In the genomic region with DNA sequence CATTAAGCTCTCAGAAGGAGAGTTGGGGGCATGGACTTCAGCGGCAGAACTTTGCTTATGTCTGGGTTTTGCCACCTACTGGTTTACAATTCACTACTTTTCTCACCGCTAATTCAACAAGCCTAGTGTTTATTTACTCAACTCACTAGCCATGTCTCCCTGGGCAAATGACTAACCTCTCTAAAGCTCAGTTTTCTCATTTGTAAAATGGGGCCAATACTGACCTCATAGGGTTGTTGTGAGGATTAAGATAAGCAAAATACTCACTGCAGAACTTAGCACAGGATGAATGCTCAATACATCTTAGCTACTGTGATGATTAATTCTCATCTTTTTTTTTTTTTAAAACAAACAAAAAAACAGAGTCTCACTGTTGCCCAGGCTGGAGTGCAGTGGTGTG, we compare ENCODE assay signal across 21 cellular contexts.
DNase-seq lines count a peak whose midpoint lies in the region; ATAC-seq, FAIRE-seq and TF ChIP-seq lines count a peak whose summit lies in the region.
"Had no signal": no experiment of that assay in that cellular context is flagged by ENCODE, and none has a peak within 500 bp of the region (broad histone marks: within the 10 kb centered on the region; RNA-seq: fewer than 3 reads in every experiment).

No MANE protein-coding gene starts in this region.

- BruUV-seq in HepG2 (replicated peaks; lab: Mats Ljungman, UMichigan): no TSS peak

- CTCF ChIA-PET in HepG2 (lab: Yijun Ruan, JAX; ENCODE audit: low intra/inter-chr PET ratio, low total read pairs): no interaction called here

- POLR2A ChIA-PET in HepG2 (lab: Yijun Ruan, JAX): no interaction called here

- H4K20me1 ChIP-seq in HepG2 (ENCODE audit: insufficient read depth, low read length) (no peaks in the 10 kb centered on the region), OCI-LY1 (ENCODE audit: insufficient read depth, low read length) (no peaks in the 10 kb centered on the region)

- no peak overlapping the region for H2AFZ ChIP-seq in HepG2 (ENCODE audit: low read length)
- H2AFZ ChIP-seq in OCI-LY1 (ENCODE audit: low read length): peak overlapping the region; percentile 45; the same call in 1 of the 2 replicates
- H2AFZ ChIP-seq: GM23338 had no signal

- H3K79me2 ChIP-seq in HepG2 (ENCODE audit: insufficient read depth, low read length) (no peaks in the 10 kb centered on the region), OCI-LY1 (ENCODE audit: insufficient read depth, low read length) (no peaks in the 10 kb centered on the region)

- no peak for ATAC-seq in HepG2
- ATAC-seq in right lobe of liver: no peak
- ATAC-seq in HG03521 (IDR thresholded peaks at IDR 0.05; ENCODE audit: unreplicated experiment): no peak
- no peak for ATAC-seq in HG02623 (IDR thresholded peaks at IDR 0.05; ENCODE audit: unreplicated experiment)
- ATAC-seq: A549, GM23338 had no signal

- H3K27ac ChIP-seq in HepG2 (ENCODE audit: extremely low read length, insufficient read depth, low read length) (no peak overlapping the region), right lobe of liver (no peak overlapping the region), OCI-LY1 (ENCODE audit: low read depth, low read length, poor library complexity, severe bottlenecking) (no peak overlapping the region), testis (no peak overlapping the region)
- H3K27ac ChIP-seq: A549 had no signal

- no peak overlapping the region for H3K9ac ChIP-seq in HepG2 (ENCODE audit: insufficient read depth, low read depth, low read length)
- no peak overlapping the region for H3K9ac ChIP-seq in OCI-LY1 (ENCODE audit: low read length)

- H3K4me2 ChIP-seq in HepG2 (ENCODE audit: low read depth, low read length) (no peak overlapping the region), OCI-LY1 (ENCODE audit: low read length) (no peak overlapping the region)
- H3K4me2 ChIP-seq: A549, GM23338 had no signal

- TF ChIP-seq POLR2A in HepG2 (IDR thresholded peaks at IDR 0.05; ENCODE audit: insufficient read depth in 1 of 2, low read depth in 2 of 2, low read length in 2 of 2) (no peak), right lobe of liver (IDR thresholded peaks at IDR 0.05) (no peak), testis (IDR thresholded peaks at IDR 0.05) (no peak)

- H3K9me2 ChIP-seq in OCI-LY1 (ENCODE audit: low read depth, low read length): no peaks in the 10 kb centered on the region

- intact Hi-C loops in HepG2 (cut with micrococcal nuclease; ENCODE audit: unreplicated experiment): no loop called here
- intact Hi-C loops in right lobe of liver (cut with DNase I): no loop called here
- intact Hi-C loops in testis (cut with DNase I; ENCODE audit: low total_unique reads): no loop called here

- no peak for FAIRE-seq in HepG2 (lab: Jason Lieb, UNC)
- FAIRE-seq: A549, GM12891, GM18507 had no signal

- no peak for TF ChIP-seq CTCF in HepG2 (CRISPR knock-in tag; IDR thresholded peaks at IDR 0.05)
- TF ChIP-seq CTCF in right lobe of liver (IDR thresholded peaks at IDR 0.05): no peak
- no peak for TF ChIP-seq CTCF in OCI-LY1 (IDR thresholded peaks at IDR 0.05; ENCODE audit: low read length)
- no peak for TF ChIP-seq CTCF in fibroblast of mammary gland (conservative IDR thresholded peaks at IDR 0.05; ENCODE audit: control insufficient read depth, insufficient read depth, low read depth, low read length)
- TF ChIP-seq CTCF in testis (IDR thresholded peaks at IDR 0.05): no peak

- 15% methylated on average over 2 of the region's 2 CpGs for WGBS in HepG2 (ENCODE audit: low lambda C conversion rate)
- 40% methylated on average over 2 of the region's 2 CpGs for WGBS in right lobe of liver (ENCODE audit: insufficient coverage, low coverage, low lambda C conversion rate, missing lambda C conversion rate)
- 68 to 73% methylated on average over 2 of the region's 2 CpGs for WGBS in testis, 2 donors

- H3F3A ChIP-seq in OCI-LY1 (ENCODE audit: insufficient read depth, low read length): no peaks in the 10 kb centered on the region

- no peak for TF ChIP-seq RAD21 in HepG2 (CRISPR knock-in tag; IDR thresholded peaks at IDR 0.05)

- DNase-seq in HepG2 (ENCODE audit: low spot score): no peak
- DNase-seq in right lobe of liver: no peak
- peak; percentile 4 for DNase-seq in H4 (ENCODE audit: low spot score)
- peak; percentile 1 for DNase-seq in fibroblast of mammary gland (ENCODE audit: low read depth)
- DNase-seq in testis: no peak
- DNase-seq: 8988T; C1 segment of cervical spinal cord; CD4-positive, alpha-beta memory T cell; COR-L47; DMS 273 treated with DMSO at 0.1 percent for 48 hours; DND-41; GF-D8; H7; HCEC 1CT had no signal

- H3K4me1 ChIP-seq in HepG2 (ENCODE audit: insufficient read depth, low read length) (peaks cover 17% of the 10 kb centered on the region), right lobe of liver (no peaks in the 10 kb centered on the region), OCI-LY1 (ENCODE audit: insufficient read depth, low read length, severe bottlenecking) (peaks cover 22% of the 10 kb centered on the region), testis (no peaks in the 10 kb centered on the region)
- H3K4me1 ChIP-seq: A549 had no signal

- no peaks in the 10 kb centered on the region for H3K36me3 ChIP-seq in HepG2 (replicated peaks in 1 of 2; ENCODE audit: control insufficient read depth in 1 of 2, insufficient read depth in 2 of 2, low read length in 2 of 2)
- H3K36me3 ChIP-seq in right lobe of liver: no peaks in the 10 kb centered on the region
- H3K36me3 ChIP-seq in OCI-LY1 (ENCODE audit: insufficient read depth, low read length): no peaks in the 10 kb centered on the region
- no peaks in the 10 kb centered on the region for H3K36me3 ChIP-seq in testis (ENCODE audit: low read depth, missing control alignments)

- in situ Hi-C loops in HepG2 (cut with HindIII; ENCODE audit: extremely low pct_ligation_motif_present, low pct_unique_long_range_greater_than_20kb): no loop called here

- H3K27me3 ChIP-seq in HepG2 (ENCODE audit: control insufficient read depth in 1 of 2, insufficient read depth in 2 of 2, low read length in 2 of 2) (no peaks in the 10 kb centered on the region), right lobe of liver (no peaks in the 10 kb centered on the region), OCI-LY1 (ENCODE audit: insufficient read depth, low read length) (no peaks in the 10 kb centered on the region), testis (no peaks in the 10 kb centered on the region)

- no peaks in the 10 kb centered on the region for H3K9me3 ChIP-seq in HepG2 (ENCODE audit: low read length)
- H3K9me3 ChIP-seq in right lobe of liver: no peaks in the 10 kb centered on the region
- H3K9me3 ChIP-seq in OCI-LY1 (ENCODE audit: low read length): no peaks in the 10 kb centered on the region
- H3K9me3 ChIP-seq in testis: no peaks in the 10 kb centered on the region
- H3K9me3 ChIP-seq: A549 had no signal

- H3K4me3 ChIP-seq in HepG2 (replicated peaks in 1 of 3; ENCODE audit: insufficient read depth in 1 of 3, low read depth in 2 of 3, low read length in 3 of 3) (no peak overlapping the region), right lobe of liver (no peak overlapping the region), OCI-LY1 (ENCODE audit: low read depth, low read length, poor library complexity, severe bottlenecking) (no peak overlapping the region), fibroblast of mammary gland (ENCODE audit: control insufficient read depth, low read depth, low read length) (no peak overlapping the region), testis (no peak overlapping the region)
- H3K4me3 ChIP-seq: A549, GM23338 had no signal

- TF ChIP-seq EP300 in HepG2 (IDR thresholded peaks at IDR 0.05; ENCODE audit: low read depth in 2 of 2, low read length in 2 of 2) (no peak), HepG2 (CRISPR knock-in tag; IDR thresholded peaks at IDR 0.05; ENCODE audit: borderline replicate concordance) (no peak)

TF ChIP-seq in HepG2, 621 proteins besides CTCF, POLR2A, EP300 and RAD21 (continues in another document):
- TF ChIP-seq ZMYM3 (CRISPR knock-in tag; IDR thresholded peaks at IDR 0.05) (0 out of 2 replicates have a peak, but pooled peaks have one; percentile 25), ZSCAN31 (CRISPR knock-in tag; IDR thresholded peaks at IDR 0.05; ENCODE audit: low read depth) (no peak), ZNF30 (CRISPR knock-in tag; IDR thresholded peaks at IDR 0.05) (no peak), FOXA3 (CRISPR knock-in tag; IDR thresholded peaks at IDR 0.05) (peak; percentile 31; the same call in 1 of the 2 replicates), STAT5B (CRISPR knock-in tag; IDR thresholded peaks at IDR 0.05) (no peak), GZF1 (CRISPR knock-in tag; IDR thresholded peaks at IDR 0.05) (no peak), ESRRA (CRISPR knock-in tag; IDR thresholded peaks at IDR 0.05; ENCODE audit: low read depth) (peak; percentile 52; the same call in 1 of the 2 replicates), ZNF737 (CRISPR knock-in tag; IDR thresholded peaks at IDR 0.05; ENCODE audit: borderline replicate concordance) (no peak)
- TF ChIP-seq, protein P1, sequence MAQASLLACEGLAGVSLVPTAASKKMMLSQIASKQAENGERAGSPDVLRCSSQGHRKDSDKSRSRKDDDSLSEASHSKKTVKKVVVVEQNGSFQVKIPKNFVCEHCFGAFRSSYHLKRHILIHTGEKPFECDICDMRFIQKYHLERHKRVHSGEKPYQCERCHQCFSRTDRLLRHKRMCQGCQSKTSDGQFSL (CRISPR knock-in tag; IDR thresholded peaks at IDR 0.05): no peak
- TF ChIP-seq, protein P2, sequence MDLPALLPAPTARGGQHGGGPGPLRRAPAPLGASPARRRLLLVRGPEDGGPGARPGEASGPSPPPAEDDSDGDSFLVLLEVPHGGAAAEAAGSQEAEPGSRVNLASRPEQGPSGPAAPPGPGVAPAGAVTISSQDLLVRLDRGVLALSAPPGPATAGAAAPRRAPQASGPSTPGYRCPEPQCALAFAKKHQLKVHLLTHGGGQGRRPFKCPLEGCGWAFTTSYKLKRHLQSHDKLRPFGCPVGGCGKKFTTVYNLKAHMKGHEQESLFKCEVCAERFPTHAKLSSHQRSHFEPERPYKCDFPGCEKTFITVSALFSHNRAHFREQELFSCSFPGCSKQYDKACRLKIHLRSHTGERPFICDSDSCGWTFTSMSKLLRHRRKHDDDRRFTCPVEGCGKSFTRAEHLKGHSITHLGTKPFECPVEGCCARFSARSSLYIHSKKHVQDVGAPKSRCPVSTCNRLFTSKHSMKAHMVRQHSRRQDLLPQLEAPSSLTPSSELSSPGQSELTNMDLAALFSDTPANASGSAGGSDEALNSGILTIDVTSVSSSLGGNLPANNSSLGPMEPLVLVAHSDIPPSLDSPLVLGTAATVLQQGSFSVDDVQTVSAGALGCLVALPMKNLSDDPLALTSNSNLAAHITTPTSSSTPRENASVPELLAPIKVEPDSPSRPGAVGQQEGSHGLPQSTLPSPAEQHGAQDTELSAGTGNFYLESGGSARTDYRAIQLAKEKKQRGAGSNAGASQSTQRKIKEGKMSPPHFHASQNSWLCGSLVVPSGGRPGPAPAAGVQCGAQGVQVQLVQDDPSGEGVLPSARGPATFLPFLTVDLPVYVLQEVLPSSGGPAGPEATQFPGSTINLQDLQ (CRISPR knock-in tag; IDR thresholded peaks at IDR 0.05): no peak

Comparison
In these comparisons a context has a peak if more than half of its experiments do, and no peak if none do; other contexts are left out.
1. DNase-seq: peak in H4 (single experiment) and fibroblast of mammary gland (single experiment); none in HepG2 (single experiment), right lobe of liver (0 of 3) and testis (single experiment).